ENCODE assay signal across 1 cellular context in genomic region chr1:164625004-164625617, GRCh38.
TF ChIP-seq lines count a peak whose summit lies in the region.

No MANE protein-coding gene starts in this region.

TF ChIP-seq in GM23338, 12 proteins besides CTCF, POLR2A, EP300 and RAD21 (continued from another document):
- TF ChIP-seq REST (IDR thresholded peaks at IDR 0.05; ENCODE audit: unreplicated experiment): no peak
TF ChIP-seq in GM23338: peak in this region for 0.
